8 cellular contexts compared by ENCODE assay signal in genomic region chr2:47323009-47323821, GRCh38. TPM values are rescaled to one million over a fixed set of nuclear protein-coding genes. Genes with fewer than 3 reads are reported as not detected.
DNase-seq lines count a peak whose midpoint lies in the region; TF ChIP-seq lines count a peak whose summit lies in the region.

No MANE protein-coding gene starts in this region.

- peak; percentile 52 for DNase-seq in HFF-Myc (ENCODE audit: extremely low read depth, low read depth)
- DNase-seq in NCI-H1092 (lab: John Stamatoyannopoulos, UW): peak; percentile 6
- peak; percentile 82 for DNase-seq in SKM-1 treated with dmso at 0.1 percent for 144 hours (lab: John Stamatoyannopoulos, UW; ENCODE audit: unreplicated experiment)
- peak; percentile 63 for DNase-seq in activated naive CD8-positive, alpha-beta T cell treated with anti-CD3 and anti-CD28 coated beads for 36 hours
- peak; percentile 90 for DNase-seq in cardiac septum (ENCODE audit: low spot score)
- DNase-seq in renal cortical epithelial cell (ENCODE audit: low read depth): peak; percentile 39
- no peak for DNase-seq in cortex of kidney (lab: John Stamatoyannopoulos, UW)

- H3K27me3 Mint-ChIP-seq in activated naive CD8-positive, alpha-beta T cell treated with anti-CD3 and anti-CD28 coated beads for 36 hours: peaks cover 7% of the 10 kb centered on the region

- no peaks in the 10 kb centered on the region for H3K36me3 Mint-ChIP-seq in activated naive CD8-positive, alpha-beta T cell treated with anti-CD3 and anti-CD28 coated beads for 36 hours

- H3K27ac Mint-ChIP-seq in activated naive CD8-positive, alpha-beta T cell treated with anti-CD3 and anti-CD28 coated beads for 36 hours: no peak overlapping the region

- H3K4me3 ChIP-seq in HFF-Myc (replicated peaks; ENCODE audit: low read depth, low read length): no peak overlapping the region

- TF ChIP-seq CTCF in GM12874 (IDR thresholded peaks at IDR 0.05; ENCODE audit: insufficient read depth, low read depth, low read length) (peak; percentile 96), HFF-Myc (IDR thresholded peaks at IDR 0.05; ENCODE audit: low read depth, low read length, missing control alignments) (peak; percentile 88)

- no peaks in the 10 kb centered on the region for H3K4me1 Mint-ChIP-seq in activated naive CD8-positive, alpha-beta T cell treated with anti-CD3 and anti-CD28 coated beads for 36 hours

- intact Hi-C loops in cardiac septum (cut with DNase I): loop anchor here (1.0 to 5.0 kb wide), 3 partner anchors 335 to 691 kb away; no protein-coding TSS in a partner anchor

- H3K9me3 Mint-ChIP-seq in activated naive CD8-positive, alpha-beta T cell treated with anti-CD3 and anti-CD28 coated beads for 36 hours: no peaks in the 10 kb centered on the region

- no peak overlapping the region for H3K4me3 Mint-ChIP-seq in activated naive CD8-positive, alpha-beta T cell treated with anti-CD3 and anti-CD28 coated beads for 36 hours

RNA-seq across cellular contexts. Expression of gene EPCAM, which starts 45.9 kb away (rescaled TPM):
- 1 to 10 TPM in 1 of 2 experiments, under 1 TPM in 1; 0.46 to 1.0 TPM for total RNA-seq in activated naive CD8-positive, alpha-beta T cell treated with anti-CD3 and anti-CD28 coated beads for 36 hours
- total RNA-seq in cardiac septum (0.19 TPM), renal cortical epithelial cell (60.2 and 129 TPM in 2 replicates)

Comparison
In these comparisons a context has a peak if more than half of its experiments do, and no peak if none do; other contexts are left out.
1. RNA of gene EPCAM, which starts 45.9 kb away (total RNA-seq): 60.2 to 129 TPM in renal cortical epithelial cell; 0.46 to 1.0 TPM in activated naive CD8-positive, alpha-beta T cell treated with anti-CD3 and anti-CD28 coated beads for 36 hours and 0.19 TPM in cardiac septum (single experiment); every median in the first group is over 10 times any median in the second.